ENCODE assay signal across 8 cellular contexts in the genomic region with DNA sequence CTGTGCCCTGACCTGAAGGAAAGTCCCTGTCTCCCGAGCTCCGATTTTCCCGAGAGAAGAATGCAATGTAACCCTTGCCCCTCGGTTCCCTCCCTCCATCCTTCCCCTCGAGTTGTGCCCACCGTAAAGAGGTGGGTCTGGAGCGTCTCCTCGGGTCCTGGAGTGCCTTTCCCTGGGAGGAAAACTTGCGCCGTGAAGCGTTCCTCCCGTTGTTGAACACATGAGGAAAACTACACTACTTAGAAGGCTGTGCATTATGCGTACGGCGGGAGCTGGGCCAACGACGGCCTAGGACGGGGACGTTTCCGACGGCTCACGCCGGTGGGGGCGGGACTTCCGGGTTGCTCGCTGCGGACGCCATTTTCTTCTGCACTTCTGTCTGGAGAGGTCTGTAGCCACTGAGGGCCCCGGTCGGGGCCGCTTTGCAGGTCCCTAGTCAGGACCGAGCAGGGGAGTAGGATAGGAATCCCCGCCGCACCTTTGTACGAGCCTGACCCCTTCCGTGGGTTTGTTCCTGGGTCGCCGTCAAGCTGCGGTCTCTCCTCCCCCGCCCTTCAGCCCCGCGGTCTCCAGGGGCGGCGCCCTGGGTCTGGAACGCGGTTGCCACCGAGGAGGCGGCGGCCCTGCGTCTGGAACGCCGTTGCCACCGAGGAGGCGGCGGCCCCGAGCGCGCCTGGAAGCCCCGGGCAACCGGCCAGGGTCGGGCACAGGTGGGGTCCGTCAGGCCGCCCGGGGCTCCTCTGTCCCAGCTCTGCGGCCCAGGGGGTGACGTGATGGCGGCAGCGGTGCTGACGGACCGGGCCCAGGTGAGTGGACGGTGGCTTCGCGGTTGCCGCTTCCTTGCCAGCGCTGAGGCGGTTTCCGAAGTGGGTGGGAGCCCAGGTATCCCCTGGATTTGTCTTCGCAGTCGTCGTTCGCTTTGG. TPM values are rescaled to one million over a fixed set of nuclear protein-coding genes. Genes with fewer than 3 reads are reported as not detected.
DNase-seq lines count a peak whose midpoint lies in the region; ATAC-seq and TF ChIP-seq lines count a peak whose summit lies in the region.

A gene (plus strand): TSS at position 360 of the 923 bp plus-strand sequence. CDS start 414 bp downstream, at position 774.

- peak within 1 kb of the TSS; percentile 98 for H3K4me2 ChIP-seq in hepatocyte

- peak; percentile 94 for ATAC-seq in HG02759 (IDR thresholded peaks at IDR 0.05; ENCODE audit: unreplicated experiment)

- TF ChIP-seq CTCF in GM12874 (IDR thresholded peaks at IDR 0.05; ENCODE audit: insufficient read depth, low read depth, low read length) (0 out of 2 replicates have a peak, but pooled peaks have one; percentile 15), astrocyte of the cerebellum (IDR thresholded peaks at IDR 0.05; ENCODE audit: low read depth, low read length, missing control alignments) (no peak), hepatocyte (IDR thresholded peaks at IDR 0.05; ENCODE audit: poor library complexity) (peak; percentile 21), vagina (IDR thresholded peaks at IDR 0.05) (no peak)

- no peaks in the 10 kb centered on the region for H3K9me3 ChIP-seq in hepatocyte (ENCODE audit: low read depth)
- no peaks in the 10 kb centered on the region for H3K9me3 ChIP-seq in vagina

- peaks cover 15% of the 10 kb centered on the region for H4K20me1 ChIP-seq in hepatocyte (ENCODE audit: insufficient read depth, poor library complexity, severe bottlenecking)

- no peaks in the 10 kb centered on the region for H3K27me3 ChIP-seq in hepatocyte
- H3K27me3 ChIP-seq in rectal smooth muscle tissue (ENCODE audit: control insufficient read depth, insufficient read depth, low read length) = no peaks in the 10 kb centered on the region
- H3K27me3 ChIP-seq in vagina = no peaks in the 10 kb centered on the region

- H3K27ac ChIP-seq in hepatocyte = peak within 1 kb of the TSS; percentile 97
- H3K27ac ChIP-seq in rectal smooth muscle tissue (ENCODE audit: low read depth, low read length) = peak within 1 kb of the TSS; percentile 88
- peak within 1 kb of the TSS; percentile 87 for H3K27ac ChIP-seq in vagina

- 3% methylated on average over 64 of the region's 81 CpGs for WGBS in hepatocyte (ENCODE audit: low lambda C conversion rate, missing lambda C conversion rate)

- DNase-seq in NCI-H146 treated with DMSO at 0.1 percent for 48 hours (lab: John Stamatoyannopoulos, UW; ENCODE audit: unreplicated experiment) (peak; percentile 80), T-helper 9 cell (peak; percentile 83), astrocyte of the cerebellum (ENCODE audit: low read depth) (peak; percentile 73), hepatocyte (ENCODE audit: low spot score) (peak; percentile 92), vagina (ENCODE audit: extremely low spot score in 2 of 2) (peak in 1 of 2 donors; percentile 83)

- H3K9ac ChIP-seq in rectal smooth muscle tissue (ENCODE audit: low read length) = peak within 1 kb of the TSS; percentile 87

- peaks cover 12% of the 10 kb centered on the region for H3K4me1 ChIP-seq in hepatocyte (ENCODE audit: insufficient read depth)
- peaks cover 7% of the 10 kb centered on the region for H3K4me1 ChIP-seq in rectal smooth muscle tissue (ENCODE audit: control insufficient read depth, insufficient read depth, low read length)
- peaks cover 28% of the 10 kb centered on the region for H3K4me1 ChIP-seq in vagina

- in situ Hi-C loops in astrocyte of the cerebellum (cut with HindIII; ENCODE audit: low sequenced_read_pairs) = no loop called here

- H3K9me2 ChIP-seq in hepatocyte (replicated peaks; ENCODE audit: insufficient read depth) = peaks cover 2% of the 10 kb centered on the region

- H3K4me3 ChIP-seq in astrocyte of the cerebellum (ENCODE audit: low read depth, low read length) = peak within 1 kb of the TSS; percentile 93
- H3K4me3 ChIP-seq in hepatocyte = peak within 1 kb of the TSS; percentile 88
- peak within 1 kb of the TSS; percentile 82 for H3K4me3 ChIP-seq in rectal smooth muscle tissue (ENCODE audit: low read length)
- H3K4me3 ChIP-seq in vagina = peak within 1 kb of the TSS; percentile 92

- TF ChIP-seq POLR2A in vagina (IDR thresholded peaks at IDR 0.05) = peak in 1 of 2 donors; percentile 13

- H2AFZ ChIP-seq in hepatocyte = peak within 1 kb of the TSS; percentile 99

- intact Hi-C loops in vagina (cut with DNase I) = no loop called here

- peaks cover 40% of the 10 kb centered on the region for H3K79me2 ChIP-seq in hepatocyte

- H3K36me3 ChIP-seq in hepatocyte (replicated peaks; ENCODE audit: insufficient read depth, low read depth) (peaks cover 4% of the 10 kb centered on the region), rectal smooth muscle tissue (ENCODE audit: control insufficient read depth, insufficient read depth, low read length) (peaks cover 24% of the 10 kb centered on the region), vagina (peaks cover 0 to 32% of the 10 kb centered on the region in 2 donors)

RNA-seq across cellular contexts. Expression of the gene that starts here (rescaled TPM):
- 23.0 and 26.2 TPM in 2 replicates for total RNA-seq in hepatocyte
- 2.8 and 4.4 TPM in 2 replicates for polyA plus RNA-seq in hepatocyte
- 25.0 TPM for total RNA-seq in vagina

Comparison
In these comparisons a context has a peak if more than half of its experiments do, and no peak if none do; other contexts are left out.
1. CTCF ChIP-seq: peak in GM12874 (single experiment) and hepatocyte (single experiment); none in astrocyte of the cerebellum (single experiment) and vagina (0 of 3).
2. Peak in every context shown above with its lines, with median percentiles within 50 percentile points of each other: H3K4me3 ChIP-seq and H3K27ac ChIP-seq.